In the genomic region with DNA sequence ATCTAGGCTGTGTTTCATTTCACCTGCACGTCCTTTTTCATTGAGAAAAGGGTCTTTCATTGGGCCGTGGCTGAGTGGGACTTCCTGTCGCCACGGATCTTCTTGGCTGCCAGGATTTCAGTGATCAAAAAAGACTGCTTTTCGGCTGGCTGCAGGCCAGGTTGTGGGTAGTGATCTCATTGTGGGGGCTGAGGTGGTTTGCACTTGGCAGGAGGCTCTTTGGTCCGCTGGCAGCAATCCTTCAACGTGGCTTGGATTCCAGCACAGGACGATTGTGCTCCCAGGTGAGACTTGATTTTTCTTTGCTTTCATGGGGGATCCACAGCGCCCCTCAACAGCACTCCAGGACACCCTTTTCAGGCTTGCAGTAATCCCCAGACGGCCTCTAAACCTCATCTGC, we compare ENCODE assay signal across 22 cellular contexts. TPM values are rescaled to one million over a fixed set of nuclear protein-coding genes. Genes with fewer than 3 reads are reported as not detected.
DNase-seq lines count a peak whose midpoint lies in the region; ATAC-seq lines count a peak whose summit lies in the region.
"Had no signal": no experiment of that assay in that cellular context is flagged by ENCODE, and none has a peak within 500 bp of the region (broad histone marks: within the 10 kb centered on the region; RNA-seq: fewer than 3 reads in every experiment).

No MANE protein-coding gene starts in this region.

- no peak overlapping the region for H3K4me3 Mint-ChIP-seq in activated naive CD4-positive, alpha-beta T cell treated with anti-CD3 and anti-CD28 coated beads for 36 hours
- H3K4me3 Mint-ChIP-seq: CD8-positive, alpha-beta memory T cell; dendritic cell treated with granulocyte-macrophage colony-stimulating factor and Interleukin-4, amounts not matched to agents 40 ng/mL and 50 ng/mL, for 4 days had no signal

- no peak overlapping the region for H3K27ac Mint-ChIP-seq in activated naive CD4-positive, alpha-beta T cell treated with anti-CD3 and anti-CD28 coated beads for 36 hours
- H3K27ac Mint-ChIP-seq: CD8-positive, alpha-beta memory T cell; dendritic cell treated with granulocyte-macrophage colony-stimulating factor and Interleukin-4, amounts not matched to agents 40 ng/mL and 50 ng/mL, for 4 days had no signal

- intact Hi-C loops in activated naive CD4-positive, alpha-beta T cell treated with anti-CD3 and anti-CD28 coated beads for 36 hours (cut with micrococcal nuclease) = no loop called here

- CTCF ChIA-PET in activated naive CD4-positive, alpha-beta T cell treated with anti-CD3 and anti-CD28 coated beads for 36 hours (lab: Charles Lee) = no interaction called here

- H3K9me3 Mint-ChIP-seq in activated naive CD4-positive, alpha-beta T cell treated with anti-CD3 and anti-CD28 coated beads for 36 hours = peaks cover 3% of the 10 kb centered on the region

- H3K36me3 Mint-ChIP-seq in activated naive CD4-positive, alpha-beta T cell treated with anti-CD3 and anti-CD28 coated beads for 36 hours (ENCODE audit: low read depth) = peaks cover 2% of the 10 kb centered on the region
- H3K36me3 Mint-ChIP-seq: CD8-positive, alpha-beta memory T cell had no signal

- H3K27me3 Mint-ChIP-seq in activated naive CD4-positive, alpha-beta T cell treated with anti-CD3 and anti-CD28 coated beads for 36 hours (ENCODE audit: low read depth) = peaks cover 15% of the 10 kb centered on the region

- peak; percentile 5 for DNase-seq in D341Med (ENCODE audit: low spot score)
- peak; percentile 72 for DNase-seq in HK-2 (ENCODE audit: unreplicated experiment)
- peak; percentile 62 for DNase-seq in RPMI8226
- peak; percentile 10 for DNase-seq in kidney tubule cell (ENCODE audit: low spot score)
- no peak for DNase-seq in activated naive CD4-positive, alpha-beta T cell treated with anti-CD3 and anti-CD28 coated beads for 36 hours
- DNase-seq in T-helper 9 cell = no peak
- DNase-seq: activated CD4-positive, alpha-beta T cell treated with anti-CD3 and anti-CD28 coated beads, Interleukin-2, amount 50 U/mL, for 1 hour; activated CD8-positive, alpha-beta memory T cell treated with anti-CD3 and anti-CD28 coated beads, Interleukin-2, amount 50 U/mL, for 4 hours; activated gamma-delta T cell; CD8-positive, alpha-beta memory T cell; EL; heart left ventricle; left ventricle myocardium inferior; NCI-H1092; NCI-H1930; SHP77; small intestine; stimulated activated CD4-positive, alpha-beta T cell treated with anti-CD3 and anti-CD28 coated beads, Interleukin-2, amount 100 ng/mL, for 48 hours; stimulated activated naive CD4-positive, alpha-beta T cell treated with Interleukin-2 at 50 U/mL for 16 hours had no signal

- peaks cover 2% of the 10 kb centered on the region for H3K4me1 Mint-ChIP-seq in activated naive CD4-positive, alpha-beta T cell treated with anti-CD3 and anti-CD28 coated beads for 36 hours (ENCODE audit: low read depth)

- no peak for ATAC-seq in GM21717 (IDR thresholded peaks at IDR 0.05; ENCODE audit: unreplicated experiment)
- no peak for ATAC-seq in HG03280 (IDR thresholded peaks at IDR 0.05; ENCODE audit: unreplicated experiment)
- ATAC-seq: heart left ventricle had no signal

RNA-seq across cellular contexts. Expression of gene ZNF273, which starts 29.0 kb away (rescaled TPM):
- 10 to 100 TPM; 10.9 to 12.3 TPM for total RNA-seq in activated naive CD4-positive, alpha-beta T cell treated with anti-CD3 and anti-CD28 coated beads for 36 hours

Comparison
In these comparisons a context has a peak if more than half of its experiments do, and no peak if none do; other contexts are left out.
1. DNase-seq: peak in D341Med (single experiment), HK-2 (single experiment), RPMI8226 (single experiment) and kidney tubule cell (single experiment); none in activated naive CD4-positive, alpha-beta T cell treated with anti-CD3 and anti-CD28 coated beads for 36 hours (single experiment) and T-helper 9 cell (single experiment).